ENCODE assay signal across 8 cellular contexts in the genomic region with DNA sequence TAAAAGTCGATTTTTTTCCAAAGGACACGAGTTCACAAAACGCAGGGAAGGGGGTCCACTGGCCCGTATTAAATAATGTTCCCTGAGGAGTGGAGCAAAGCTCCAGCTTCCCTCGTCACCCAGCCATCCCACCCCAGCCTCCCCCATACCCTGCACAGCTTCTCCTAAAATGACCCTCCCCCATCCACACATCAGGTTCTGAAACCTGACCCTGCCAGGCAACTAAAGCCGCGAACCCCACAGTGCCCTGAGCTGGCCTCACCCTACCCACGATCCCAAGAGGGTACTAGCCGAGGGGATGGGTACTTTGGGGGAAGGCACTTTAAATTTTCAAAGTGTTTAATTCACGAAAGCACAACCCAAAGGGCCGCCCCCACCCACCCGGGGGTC. TPM values are rescaled to one million over a fixed set of nuclear protein-coding genes. Genes with fewer than 3 reads are reported as not detected.
A peak's percentile ranks its signal among the peaks of the same experiment; 100 is the strongest.
DNase-seq lines count a peak whose midpoint lies in the region; ATAC-seq, FAIRE-seq and TF ChIP-seq lines count a peak whose summit lies in the region.

No MANE protein-coding gene starts in this region.

- peak overlapping the region; percentile 69 to 81 for H3K9ac ChIP-seq in kidney (ENCODE audit: low read length in 2 of 2)

- WGBS in adrenal gland, 4 donors, result 2 to 33% (median 22%) methylated on average over 5 to 12 of the region's 12 CpGs

- DNase-seq in adrenal gland (no peak), kidney (no peak), occipital lobe (lab: John Stamatoyannopoulos, UW) (no peak), 8988T (no peak)

- TF ChIP-seq CTCF in adrenal gland (IDR thresholded peaks at IDR 0.05) (no peak), kidney (IDR thresholded peaks at IDR 0.05; ENCODE audit: borderline replicate concordance, extremely low read depth, insufficient read depth) (no peak)

- peak overlapping the region in 2 of 4 donors; percentile 32 to 39 for H3K4me3 ChIP-seq in adrenal gland
- peak overlapping the region; percentile 64 to 68 for H3K4me3 ChIP-seq in kidney (ENCODE audit: low read length in 2 of 2)

- H3K36me3 ChIP-seq in adrenal gland (replicated peaks in 1 of 2) (no peaks in the 10 kb centered on the region), kidney (ENCODE audit: control insufficient read depth in 1 of 2, insufficient read depth in 2 of 2, low read length in 2 of 2) (no peaks in the 10 kb centered on the region)

- no peak for FAIRE-seq in kidney (lab: Jason Lieb, UNC)

- no peaks in the 10 kb centered on the region for H3K27me3 ChIP-seq in adrenal gland

- TF ChIP-seq POLR2A in adrenal gland (IDR thresholded peaks at IDR 0.05), result no peak

- intact Hi-C loops in adrenal gland (cut with DNase I) (loop anchor here (10.0 kb wide), 2 partner anchors 122 to 212 kb away; a partner anchor contains a TSS), kidney (cut with DNase I) (loop anchor here (10.0 kb wide), 2 partner anchors 122 to 202 kb away; a partner anchor contains a TSS)

- peak overlapping the region; percentile 76 to 87 (median 79) for H3K27ac ChIP-seq in adrenal gland
- peak overlapping the region; percentile 89 to 93 for H3K27ac ChIP-seq in kidney (ENCODE audit: low read depth in 2 of 2, low read length in 2 of 2)
- peak overlapping the region; percentile 50 for H3K27ac ChIP-seq in temporal lobe (ENCODE audit: low read depth, low read length)

- H3K4me1 ChIP-seq in adrenal gland (replicated peaks in 1 of 2) (peaks cover 0 to 11% of the 10 kb centered on the region in 2 donors), kidney (ENCODE audit: control insufficient read depth in 1 of 2, insufficient read depth in 1 of 2, low read depth in 1 of 2, low read length in 2 of 2) (peaks cover 3 to 5% of the 10 kb centered on the region in 2 donors)

- no peaks in the 10 kb centered on the region for H3K9me3 ChIP-seq in adrenal gland (replicated peaks in 1 of 3)
- H3K9me3 ChIP-seq in kidney (ENCODE audit: control insufficient read depth in 1 of 2, low read length in 2 of 2), result no peaks in the 10 kb centered on the region

- ATAC-seq in GM18511 (IDR thresholded peaks at IDR 0.05; ENCODE audit: unreplicated experiment), result peak; percentile 18
- ATAC-seq in HG03378 (IDR thresholded peaks at IDR 0.05; ENCODE audit: unreplicated experiment), result peak; percentile 7
- ATAC-seq in GM21367 (IDR thresholded peaks at IDR 0.05; ENCODE audit: unreplicated experiment), result no peak

RNA-seq across cellular contexts. Expression of a gene that starts 0.6 kb away (rescaled TPM):
- total RNA-seq in adrenal gland, result 10 to 100 TPM; 12.9 to 72.7 (median 25.3) TPM
- polyA plus RNA-seq in adrenal gland, result 100 to 1,000 TPM in 1 of 3 donors, 10 to 100 TPM in 2; 17.5 to 177 (median 37.7) TPM
- 30.4 TPM for total RNA-seq in kidney
- 110 TPM for polyA plus RNA-seq in kidney (ENCODE audit: insufficient read depth, low read depth, low replicate concordance)
- total RNA-seq in temporal lobe, result 25.8 TPM
- total RNA-seq in occipital lobe, result 30.7 TPM

RNA-seq across cellular contexts. Expression of a gene that starts 0.7 kb away (rescaled TPM):
- total RNA-seq in adrenal gland, result under 1 TPM in 5 of 8 donors, not detected in 3; 0.11 to 0.77 (median 0.34) TPM
- polyA plus RNA-seq in adrenal gland, result under 1 TPM; 0.20 to 0.40 (median 0.24) TPM
- not detected for total RNA-seq in kidney
- polyA plus RNA-seq in kidney (ENCODE audit: insufficient read depth, low read depth, low replicate concordance), result 0.37 TPM
- 0.25 TPM for total RNA-seq in temporal lobe
- not detected for total RNA-seq in occipital lobe
